In genomic region chr15:91886878-91887277, GRCh38 we compare ENCODE assay signal across 14 cellular contexts. TPM values are rescaled to one million over a fixed set of nuclear protein-coding genes. Genes with fewer than 3 reads are reported as not detected.
DNase-seq lines count a peak whose midpoint lies in the region; ATAC-seq lines count a peak whose summit lies in the region.
"Had no signal": no experiment of that assay in that cellular context is flagged by ENCODE, and none has a peak within 500 bp of the region (broad histone marks: within the 10 kb centered on the region; RNA-seq: fewer than 3 reads in every experiment).

No MANE protein-coding gene starts in this region.

- ATAC-seq in right cardiac atrium, result no peak

- H3K27me3 Mint-ChIP-seq in activated T-cell treated with anti-CD3 and anti-CD28 coated beads, Interleukin-2, amount 50 U/mL, for 24 hours, result no peaks in the 10 kb centered on the region

- no peak overlapping the region for H3K4me3 Mint-ChIP-seq in activated T-cell treated with anti-CD3 and anti-CD28 coated beads, Interleukin-2, amount 50 U/mL, for 24 hours

- peaks cover under 1% of the 10 kb centered on the region for H3K36me3 Mint-ChIP-seq in activated T-cell treated with anti-CD3 and anti-CD28 coated beads, Interleukin-2, amount 50 U/mL, for 24 hours (ENCODE audit: low read depth)

- intact Hi-C loops in right cardiac atrium (cut with DNase I) (no loop called here), cardiac septum (cut with DNase I) (no loop called here)

- DNase-seq in NCI-H1417 (lab: John Stamatoyannopoulos, UW) (peak in 2 of 3 experiments; percentile 19 to 52), NCI-H1417 treated with DMSO at 0.1 percent for 48 hours (lab: John Stamatoyannopoulos, UW) (no peak), right cardiac atrium (no peak), cardiac septum (ENCODE audit: low spot score) (no peak), globus pallidus (ENCODE audit: low spot score) (peak; percentile 68), kidney tubule cell (ENCODE audit: low spot score) (no peak)
- no peak for DNase-seq in stimulated activated CD4-positive, alpha-beta T cell treated with anti-CD3 and anti-CD28 coated beads, Interleukin-2, amount 100 ng/mL, for 24 hours
- no peak for DNase-seq in activated T-cell treated with anti-CD3 and anti-CD28 coated beads, Interleukin-2, amount 50 U/mL, for 24 hours
- DNase-seq: DMS 273 treated with DMSO at 0.1 percent for 48 hours, GOT3, MV-4-11, NCI-H446 had no signal

- H3K9me3 Mint-ChIP-seq in activated T-cell treated with anti-CD3 and anti-CD28 coated beads, Interleukin-2, amount 50 U/mL, for 24 hours, result no peaks in the 10 kb centered on the region

- H3K27ac Mint-ChIP-seq in activated T-cell treated with anti-CD3 and anti-CD28 coated beads, Interleukin-2, amount 50 U/mL, for 24 hours, result no peak overlapping the region

- peaks cover 19% of the 10 kb centered on the region for H3K4me1 ChIP-seq in right cardiac atrium (ENCODE audit: control insufficient read depth, insufficient read depth, low read length)
- H3K4me1 ChIP-seq: SJSA1 had no signal

- H3K9me3 ChIP-seq in right cardiac atrium (ENCODE audit: control insufficient read depth, low read length), result no peaks in the 10 kb centered on the region
- H3K9me3 ChIP-seq: SJSA1 had no signal

- H3K4me1 Mint-ChIP-seq in activated T-cell treated with anti-CD3 and anti-CD28 coated beads, Interleukin-2, amount 50 U/mL, for 24 hours (ENCODE audit: low read depth), result peaks cover 27% of the 10 kb centered on the region

- H3K4me3 ChIP-seq in right cardiac atrium (ENCODE audit: low read length), result no peak overlapping the region
- H3K4me3 ChIP-seq: SJSA1 had no signal

- H3K27me3 ChIP-seq in right cardiac atrium (ENCODE audit: control insufficient read depth, insufficient read depth), result no peaks in the 10 kb centered on the region
- H3K27me3 ChIP-seq: SJSA1 had no signal

- peak overlapping the region; percentile 69 for H3K27ac ChIP-seq in right cardiac atrium (ENCODE audit: low read length)
- H3K27ac ChIP-seq: 22Rv1, SJSA1 had no signal

- 45% methylated on average over 3 of the region's 3 CpGs for WGBS in right cardiac atrium

RNA-seq across cellular contexts. Expression of gene SLCO3A1, which starts 33.4 kb away (rescaled TPM):
- total RNA-seq in right cardiac atrium (10 to 100 TPM; 37.4 to 52.0 (median 46.2) TPM), cardiac septum (43.9 TPM)
- 42.1 TPM for polyA plus RNA-seq in right cardiac atrium
- total RNA-seq: SJSA1 had no signal

Comparison
In these comparisons a context has a peak if more than half of its experiments do, and no peak if none do; other contexts are left out.
1. DNase-seq: peak in NCI-H1417 (2 of 3) and globus pallidus (single experiment); none in NCI-H1417 treated with DMSO at 0.1 percent for 48 hours (single experiment), right cardiac atrium (0 of 3), cardiac septum (single experiment), stimulated activated CD4-positive, alpha-beta T cell treated with anti-CD3 and anti-CD28 coated beads, Interleukin-2, amount 100 ng/mL, for 24 hours (0 of 2), activated T-cell treated with anti-CD3 and anti-CD28 coated beads, Interleukin-2, amount 50 U/mL, for 24 hours (single experiment) and kidney tubule cell (single experiment).